ENCODE assay signal across 15 cellular contexts in the genomic region with DNA sequence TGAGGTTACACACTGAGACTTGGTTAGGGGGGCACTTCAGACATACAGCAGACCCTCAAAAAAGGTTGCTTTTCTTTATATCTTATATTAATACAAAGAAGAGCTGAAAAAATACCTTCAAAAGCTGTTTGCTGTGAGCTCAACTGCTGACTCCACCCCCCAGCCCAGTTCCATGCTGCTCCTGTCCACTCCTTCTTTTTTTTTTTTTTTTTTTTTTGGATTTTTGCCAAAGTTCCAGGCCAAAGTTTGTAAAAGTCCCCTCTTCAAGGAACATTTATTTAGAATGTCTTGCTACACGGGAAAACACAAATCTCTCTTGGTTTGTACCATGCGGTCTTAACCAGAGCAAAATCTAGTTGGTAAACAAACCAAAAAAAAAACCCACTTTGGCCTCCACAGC.
A peak's percentile ranks its signal among the peaks of the same experiment; 100 is the strongest.
DNase-seq lines count a peak whose midpoint lies in the region; ATAC-seq and TF ChIP-seq lines count a peak whose summit lies in the region.
"Had no signal": no experiment of that assay in that cellular context is flagged by ENCODE, and none has a peak within 500 bp of the region (broad histone marks: within the 10 kb centered on the region; RNA-seq: fewer than 3 reads in every experiment).

No MANE protein-coding gene starts in this region.

- H3K9me3 ChIP-seq in stomach (no peaks in the 10 kb centered on the region), PC-3 (ENCODE audit: low read length) (no peaks in the 10 kb centered on the region)
- H3K9me3 ChIP-seq: prostate gland, SJSA1 had no signal

- BruUV-seq in PC-3 (replicated peaks; lab: Mats Ljungman, UMichigan): no TSS peak

- no peak for TF ChIP-seq POLR2A in stomach (IDR thresholded peaks at IDR 0.05)

- H3K4me3 ChIP-seq in stomach (no peak overlapping the region), PC-3 (ENCODE audit: low read length) (no peak overlapping the region)
- H3K4me3 ChIP-seq: prostate gland, SJSA1 had no signal

- no peaks in the 10 kb centered on the region for H4K20me1 ChIP-seq in PC-3 (ENCODE audit: low read length)

- no peak overlapping the region for H3K27ac ChIP-seq in stomach
- H3K27ac ChIP-seq in PC-3 (ENCODE audit: low read length): no peak overlapping the region
- H3K27ac ChIP-seq: prostate gland, SJSA1 had no signal

- H3K9me2 ChIP-seq in PC-3 (replicated peaks; ENCODE audit: low read length): no peaks in the 10 kb centered on the region

- H3K79me2 ChIP-seq in PC-3 (ENCODE audit: low read length): no peaks in the 10 kb centered on the region

- H2AFZ ChIP-seq in PC-3 (ENCODE audit: low read length): no peak overlapping the region

- H3F3A ChIP-seq in PC-3 (ENCODE audit: low read length, unreplicated experiment): no peaks in the 10 kb centered on the region

- intact Hi-C loops in stomach (cut with DNase I; ENCODE audit: low total_unique reads) (no loop called here), PC-3 (cut with micrococcal nuclease) (no loop called here)

- H3K36me3 ChIP-seq in stomach: no peaks in the 10 kb centered on the region
- H3K36me3 ChIP-seq in PC-3 (ENCODE audit: low read depth, low read length): no peaks in the 10 kb centered on the region
- H3K36me3 ChIP-seq: prostate gland, SJSA1 had no signal

- no peak for TF ChIP-seq CTCF in stomach (IDR thresholded peaks at IDR 0.05)
- no peak for TF ChIP-seq CTCF in PC-3 (conservative IDR thresholded peaks at IDR 0.05; ENCODE audit: low read depth, low read length)

- no peak for ATAC-seq in PC-3
- ATAC-seq: stimulated activated effector memory CD8-positive, alpha-beta T cell treated with anti-CD3 and anti-CD28 coated beads, Interleukin-12 subunit alpha, Interleukin-12 subunit beta, amount 100 ng/mL, for 72 hours had no signal

- in situ Hi-C loops in KBM-7 (cut with MboI; ENCODE audit: low pct_unique_long_range_greater_than_20kb, low sequenced_read_pairs): no loop called here

- POLR2A ChIA-PET in PC-3 (lab: Charles Lee; ENCODE audit: unreplicated experiment): no interaction called here

- TF ChIP-seq EP300 in stomach (IDR thresholded peaks at IDR 0.05): no peak

- WGBS in stomach, 5 donors: 10 to 22% (median 19%) methylated on average over 2 of the region's 2 CpGs

- no peak overlapping the region for H3K9ac ChIP-seq in PC-3 (ENCODE audit: low read length)

- CTCF ChIA-PET in PC-3 (lab: Charles Lee): no interaction called here

- H3K27me3 ChIP-seq in stomach (no peaks in the 10 kb centered on the region), PC-3 (ENCODE audit: low read length) (no peaks in the 10 kb centered on the region)
- H3K27me3 ChIP-seq: SJSA1 had no signal

- DNase-seq in AG08395 (ENCODE audit: low spot score) (peak; percentile 40), KBM-7 (peak; percentile 7), epidermal melanocyte (ENCODE audit: insufficient read length, low spot score) (peak; percentile 46), lung microvascular endothelial cell (ENCODE audit: low read depth in 2 of 2) (peak; percentile 24 to 67), HCEC 1CT (no peak), NCI-H524 treated with DMSO at 0.1 percent for 48 hours (lab: John Stamatoyannopoulos, UW) (no peak), stomach (no peak), PC-3 (no peak)
- DNase-seq: activated gamma-delta T cell treated with Interleukin-2 at 50 U/mL for 16 hours; cerebellar nuclear complex; erythroblast; stimulated activated CD4-positive, alpha-beta T cell treated with anti-CD3 and anti-CD28 coated beads, Interleukin-2, amount 100 ng/mL, for 48 hours had no signal

- peaks cover 0 to 9% (median 3%) of the 10 kb centered on the region in 4 donors for H3K4me1 ChIP-seq in stomach
- no peaks in the 10 kb centered on the region for H3K4me1 ChIP-seq in PC-3 (ENCODE audit: insufficient read depth, low read length)
- H3K4me1 ChIP-seq: prostate gland, SJSA1 had no signal

- no peak overlapping the region for H3K4me2 ChIP-seq in PC-3 (ENCODE audit: low read length)

Comparison
In these comparisons a context has a peak if more than half of its experiments do, and no peak if none do; other contexts are left out.
1. DNase-seq: peak in AG08395 (single experiment), KBM-7 (single experiment), epidermal melanocyte (single experiment) and lung microvascular endothelial cell (2 of 2); none in HCEC 1CT (single experiment), NCI-H524 treated with DMSO at 0.1 percent for 48 hours (single experiment), stomach (single experiment) and PC-3 (single experiment).